In genomic region chr3:171825222-171825828, GRCh38 we compare ENCODE assay signal across 13 cellular contexts. TPM values are rescaled to one million over a fixed set of nuclear protein-coding genes. Genes with fewer than 3 reads are reported as not detected.
DNase-seq lines count a peak whose midpoint lies in the region; TF ChIP-seq lines count a peak whose summit lies in the region.
"Had no signal": no experiment of that assay in that cellular context is flagged by ENCODE, and none has a peak within 500 bp of the region (broad histone marks: within the 10 kb centered on the region; RNA-seq: fewer than 3 reads in every experiment).

No MANE protein-coding gene starts in this region.

- WGBS in ovary, 3 donors = 21 to 52% (median 43%) methylated on average over 5 of the region's 5 CpGs

- H3K4me3 ChIP-seq in ovary = no peak overlapping the region

- no peaks in the 10 kb centered on the region for H3K36me3 ChIP-seq in ovary

- TF ChIP-seq POLR2A in ovary (IDR thresholded peaks at IDR 0.05) = no peak

- intact Hi-C loops in ovary (cut with DNase I) (loop anchor here in 1 of 4 donors (2.0 kb wide), 1 partner anchor 45 kb away; no protein-coding TSS in a partner anchor), head of caudate nucleus (cut with DNase I) (no loop called here)

- no peaks in the 10 kb centered on the region for H3K27me3 ChIP-seq in ovary

- peak; percentile 32 for TF ChIP-seq EP300 in ovary (IDR thresholded peaks at IDR 0.05)

- peaks cover 16% of the 10 kb centered on the region for H3K4me1 ChIP-seq in ovary (ENCODE audit: insufficient read depth)

- no peak overlapping the region for H3K27ac ChIP-seq in ovary

- DNase-seq in AG20443 (ENCODE audit: low spot score) (peak; percentile 78), NCI-H526 treated with DMSO at 0.1 percent for 48 hours (lab: John Stamatoyannopoulos, UW) (peak; percentile 35), fibroblast of gingiva (ENCODE audit: low read depth) (peak; percentile 95), ovary (peak in 1 of 5 donors; percentile 54), cerebellar nuclear complex (lab: John Stamatoyannopoulos, UW) (no peak), head of caudate nucleus (no peak)
- DNase-seq in stimulated activated CD4-positive, alpha-beta T cell treated with anti-CD3 and anti-CD28 coated beads, Interleukin-12 subunit alpha, Interleukin-12 subunit beta, amount 100 ng/mL, for 4 hours = no peak
- DNase-seq in activated naive CD4-positive, alpha-beta T cell treated with anti-CD3 and anti-CD28 coated beads, Interleukin-2, amount 50 U/mL, for 16 hours = no peak
- DNase-seq: amniotic stem cell; CD4-positive, alpha-beta memory T cell; NCI-H1436 treated with DMSO at 0.1 percent for 48 hours; retina; SHP77 had no signal

- no peak for TF ChIP-seq CTCF in ovary (IDR thresholded peaks at IDR 0.05)

- H3K9me3 ChIP-seq in ovary = no peaks in the 10 kb centered on the region

RNA-seq across cellular contexts. Expression of gene PLD1, which starts 15.0 kb away (rescaled TPM):
- total RNA-seq in ovary = 100 to 1,000 TPM in 1 of 7 donors, 10 to 100 TPM in 6; 26.1 to 125 (median 55.2) TPM
- 10 to 100 TPM; 24.6 to 52.1 TPM for polyA plus RNA-seq in ovary

RNA-seq across cellular contexts. Expression of gene TMEM212, which starts 17.8 kb away (rescaled TPM):
- 1 to 10 TPM in 2 of 7 donors, under 1 TPM in 2, not detected in 3; 0.35 to 5.5 (median 0.93) TPM for total RNA-seq in ovary
- not detected for polyA plus RNA-seq in ovary
- total RNA-seq: CD4-positive, alpha-beta memory T cell had no signal
- polyA plus RNA-seq: CD4-positive, alpha-beta memory T cell had no signal

Comparison
In these comparisons a context has a peak if more than half of its experiments do, and no peak if none do; other contexts are left out.
1. DNase-seq: peak in AG20443 (single experiment), NCI-H526 treated with DMSO at 0.1 percent for 48 hours (single experiment) and fibroblast of gingiva (single experiment); none in stimulated activated CD4-positive, alpha-beta T cell treated with anti-CD3 and anti-CD28 coated beads, Interleukin-12 subunit alpha, Interleukin-12 subunit beta, amount 100 ng/mL, for 4 hours (single experiment), cerebellar nuclear complex (0 of 2), head of caudate nucleus (0 of 42) and activated naive CD4-positive, alpha-beta T cell treated with anti-CD3 and anti-CD28 coated beads, Interleukin-2, amount 50 U/mL, for 16 hours (single experiment).